Comparison of ENCODE assay signal across 23 cellular contexts in genomic region chr9:69014013-69014412, GRCh38. TPM values are rescaled to one million over a fixed set of nuclear protein-coding genes. Genes with fewer than 3 reads are reported as not detected.
DNase-seq lines count a peak whose midpoint lies in the region; ATAC-seq and TF ChIP-seq lines count a peak whose summit lies in the region.
"Had no signal": no experiment of that assay in that cellular context is flagged by ENCODE, and none has a peak within 500 bp of the region (broad histone marks: within the 10 kb centered on the region; RNA-seq: fewer than 3 reads in every experiment).

Gene PRKACG, minus strand, starts transcription at chr9:69014113. Its CDS starts 21 bp downstream, at chr9:69014092.

- peak within 1 kb of the TSS in 3 of 10 experiments; percentile 3 to 33 (median 24); a peak in 3 of 20 replicates for H3K4me3 ChIP-seq in BLaER1 treated with 17β-estradiol and CSF1 and Interleukin-3, amounts not matched to agents 10 nM and 100 nM
- H3K4me3 ChIP-seq in mesenchymal stem cell (ENCODE audit: insufficient read depth in 1 of 2, low read depth in 1 of 2, low read length in 2 of 2): no peak within 1 kb of the TSS
- H3K4me3 ChIP-seq: GM23338 had no signal

- H4K91ac ChIP-seq in mesenchymal stem cell (ENCODE audit: low read length): no peak within 1 kb of the TSS

- H3K36me3 Mint-ChIP-seq in activated CD4-positive, alpha-beta memory T cell treated with anti-CD3 and anti-CD28 coated beads, Interleukin-2, amount 10 ng/mL, durations not matched to agents 7 days and 5 days (ENCODE audit: low read depth): no peaks in the 10 kb centered on the region
- no peaks in the 10 kb centered on the region for H3K36me3 Mint-ChIP-seq in activated CD4-positive, alpha-beta memory T cell treated with anti-CD3 and anti-CD28 coated beads for 36 hours
- H3K36me3 Mint-ChIP-seq in dendritic cell treated with granulocyte-macrophage colony-stimulating factor and Interleukin-4, amounts not matched to agents 40 ng/mL and 50 ng/mL, for 4 days (ENCODE audit: low read depth): no peaks in the 10 kb centered on the region
- H3K36me3 Mint-ChIP-seq in nephron progenitor cell (ENCODE audit: low read depth): no peaks in the 10 kb centered on the region
- H3K36me3 Mint-ChIP-seq: CD4-positive, alpha-beta memory T cell had no signal

- H2BK5ac ChIP-seq in mesenchymal stem cell (ENCODE audit: low read depth, low read length, poor library complexity, severe bottlenecking): no peak within 1 kb of the TSS

- no peak within 1 kb of the TSS for H2AK5ac ChIP-seq in mesenchymal stem cell (ENCODE audit: low read length, severe bottlenecking)

- no peaks in the 10 kb centered on the region for H3K27me3 ChIP-seq in BLaER1 treated with 17β-estradiol and CSF1 and Interleukin-3, amounts not matched to agents 10 nM and 100 nM
- peaks cover 10 to 21% of the 10 kb centered on the region in 2 experiments for H3K27me3 ChIP-seq in mesenchymal stem cell (ENCODE audit: control insufficient read depth in 1 of 2, insufficient read depth in 1 of 2, low read length in 2 of 2)

- H3K4me3 Mint-ChIP-seq in activated CD4-positive, alpha-beta memory T cell treated with anti-CD3 and anti-CD28 coated beads, Interleukin-2, amount 10 ng/mL, durations not matched to agents 7 days and 5 days: peak within 1 kb of the TSS; percentile 40
- H3K4me3 Mint-ChIP-seq in activated CD4-positive, alpha-beta memory T cell treated with anti-CD3 and anti-CD28 coated beads for 36 hours: no peak within 1 kb of the TSS
- H3K4me3 Mint-ChIP-seq in dendritic cell treated with granulocyte-macrophage colony-stimulating factor and Interleukin-4, amounts not matched to agents 40 ng/mL and 50 ng/mL, for 4 days: peak within 1 kb of the TSS; percentile 33
- H3K4me3 Mint-ChIP-seq in nephron progenitor cell: no peak within 1 kb of the TSS
- H3K4me3 Mint-ChIP-seq: GM23338 had no signal

- intact Hi-C loops in activated CD4-positive, alpha-beta memory T cell treated with anti-CD3 and anti-CD28 coated beads for 36 hours (cut with micrococcal nuclease): no loop called here
- intact Hi-C loops in dendritic cell treated with granulocyte-macrophage colony-stimulating factor and Interleukin-4, amounts not matched to agents 40 ng/mL and 50 ng/mL, for 4 days (cut with micrococcal nuclease): no loop called here
- intact Hi-C loops in left colon (cut with DNase I, micrococcal nuclease): no loop called here

- no peak within 1 kb of the TSS for H4K8ac ChIP-seq in mesenchymal stem cell (ENCODE audit: low read length)

- no peak within 1 kb of the TSS for H3K14ac ChIP-seq in mesenchymal stem cell (ENCODE audit: low read length in 2 of 2)

- POLR2A ChIA-PET in activated CD4-positive, alpha-beta memory T cell treated with anti-CD3 and anti-CD28 coated beads, Interleukin-2, amount 10 ng/mL, durations not matched to agents 7 days and 5 days (lab: Charles Lee): interaction anchor here (1.6 kb wide), 1 partner anchor 10 kb away, joined by 4 read pairs; no protein-coding TSS in a partner anchor
- POLR2A ChIA-PET in activated CD4-positive, alpha-beta memory T cell treated with anti-CD3 and anti-CD28 coated beads for 36 hours (lab: Charles Lee): no interaction called here

- no peak within 1 kb of the TSS for H2AFZ ChIP-seq in mesenchymal stem cell (ENCODE audit: low read depth, low read length)

- CTCF ChIA-PET in activated CD4-positive, alpha-beta memory T cell treated with anti-CD3 and anti-CD28 coated beads, Interleukin-2, amount 10 ng/mL, durations not matched to agents 7 days and 5 days (lab: Charles Lee): interaction anchor here (1.6 to 2.5 kb wide), 2 partner anchors 10 to 18 kb away, joined by 6 read pairs; no protein-coding TSS in a partner anchor
- CTCF ChIA-PET in activated CD4-positive, alpha-beta memory T cell treated with anti-CD3 and anti-CD28 coated beads for 36 hours (lab: Charles Lee): no interaction called here

- no peak within 1 kb of the TSS for H3K18ac ChIP-seq in mesenchymal stem cell (ENCODE audit: low read depth in 1 of 2, low read length in 2 of 2)

- H3K9me3 ChIP-seq in BLaER1 treated with 17β-estradiol and CSF1 and Interleukin-3, amounts not matched to agents 10 nM and 100 nM (replicated peaks in 1 of 11): peaks cover 0 to 10% (median 8%) of the 10 kb centered on the region in 11 experiments; a peak in 12 of 22 replicates
- H3K9me3 ChIP-seq in mesenchymal stem cell (ENCODE audit: control insufficient read depth, low read length): no peaks in the 10 kb centered on the region
- H3K9me3 ChIP-seq: Caco-2 had no signal

- H3K9ac ChIP-seq in BLaER1 treated with 17β-estradiol and CSF1 and Interleukin-3, amounts not matched to agents 10 nM and 100 nM: no peak within 1 kb of the TSS
- H3K9ac ChIP-seq in mesenchymal stem cell (ENCODE audit: low read length): no peak within 1 kb of the TSS

- H3K4ac ChIP-seq in mesenchymal stem cell (ENCODE audit: low read depth in 1 of 2, low read length in 2 of 2): no peak within 1 kb of the TSS

- H2BK12ac ChIP-seq in mesenchymal stem cell (ENCODE audit: low read length in 2 of 2): no peak within 1 kb of the TSS

- DNase-seq in activated CD4-positive, alpha-beta memory T cell treated with anti-CD3 and anti-CD28 coated beads, Interleukin-2, amount 10 ng/mL, durations not matched to agents 7 days and 5 days: no peak
- no peak for DNase-seq in activated CD4-positive, alpha-beta memory T cell treated with anti-CD3 and anti-CD28 coated beads for 36 hours
- DNase-seq in nephron progenitor cell (no peak), left colon (no peak), mesenchymal stem cell (no peak)
- DNase-seq: Caco-2; CD4-positive, alpha-beta memory T cell; DMS 273 treated with DMSO at 0.1 percent for 48 hours; DND-41; HCEC 1CT; KG1; NCI-H1092 treated with DMSO at 0.1 percent for 48 hours; NCI-H1436 treated with DMSO at 0.1 percent for 48 hours; NCI-H2029 treated with DMSO at 0.1 percent for 48 hours; NCI-H226; NCI-H510A treated with DMSO at 0.1 percent for 48 hours; NCI-H748 treated with DMSO at 0.1 percent for 48 hours; SHP77 treated with DMSO at 0.1 percent for 48 hours had no signal

- H2BK120ac ChIP-seq in mesenchymal stem cell (ENCODE audit: low read depth, low read length): no peak within 1 kb of the TSS

- H3K36me3 ChIP-seq in BLaER1 treated with 17β-estradiol and CSF1 and Interleukin-3, amounts not matched to agents 10 nM and 100 nM: no peaks in the 10 kb centered on the region
- no peaks in the 10 kb centered on the region for H3K36me3 ChIP-seq in mesenchymal stem cell (ENCODE audit: control insufficient read depth in 1 of 2, insufficient read depth in 2 of 2, low read depth in 1 of 2, low read length in 2 of 2)

- ATAC-seq in left colon: no peak
- ATAC-seq in HG03025 (IDR thresholded peaks at IDR 0.05; ENCODE audit: low FRiP score, unreplicated experiment): no peak
- ATAC-seq: GM23338 had no signal

- peak within 1 kb of the TSS; percentile 23 for H3K27ac Mint-ChIP-seq in activated CD4-positive, alpha-beta memory T cell treated with anti-CD3 and anti-CD28 coated beads, Interleukin-2, amount 10 ng/mL, durations not matched to agents 7 days and 5 days
- H3K27ac Mint-ChIP-seq in activated CD4-positive, alpha-beta memory T cell treated with anti-CD3 and anti-CD28 coated beads for 36 hours: no peak within 1 kb of the TSS
- H3K27ac Mint-ChIP-seq in dendritic cell treated with granulocyte-macrophage colony-stimulating factor and Interleukin-4, amounts not matched to agents 40 ng/mL and 50 ng/mL, for 4 days: peak within 1 kb of the TSS; percentile 64
- H3K27ac Mint-ChIP-seq in nephron progenitor cell: peak within 1 kb of the TSS; percentile 36
- H3K27ac Mint-ChIP-seq: GM23338 had no signal

- WGBS in mesenchymal stem cell: 98% methylated on average over 20 of the region's 29 CpGs

- no peaks in the 10 kb centered on the region for H3K79me1 ChIP-seq in mesenchymal stem cell (replicated peaks; ENCODE audit: low read length, poor library complexity, severe bottlenecking)

- H3K23ac ChIP-seq in mesenchymal stem cell (ENCODE audit: low read length in 2 of 2): no peak within 1 kb of the TSS

- H3K27me3 Mint-ChIP-seq in activated CD4-positive, alpha-beta memory T cell treated with anti-CD3 and anti-CD28 coated beads, Interleukin-2, amount 10 ng/mL, durations not matched to agents 7 days and 5 days: peaks cover 45% of the 10 kb centered on the region
- peaks cover 7% of the 10 kb centered on the region for H3K27me3 Mint-ChIP-seq in activated CD4-positive, alpha-beta memory T cell treated with anti-CD3 and anti-CD28 coated beads for 36 hours
- peaks cover 5% of the 10 kb centered on the region for H3K27me3 Mint-ChIP-seq in dendritic cell treated with granulocyte-macrophage colony-stimulating factor and Interleukin-4, amounts not matched to agents 40 ng/mL and 50 ng/mL, for 4 days
- H3K27me3 Mint-ChIP-seq in nephron progenitor cell (ENCODE audit: low read depth, poor library complexity): peaks cover 8% of the 10 kb centered on the region

- no peak within 1 kb of the TSS for H2BK15ac ChIP-seq in mesenchymal stem cell (ENCODE audit: low read depth, poor library complexity, severe bottlenecking)

- TF ChIP-seq CTCF in nephron progenitor cell (IDR thresholded peaks at IDR 0.05): no peak

- no peaks in the 10 kb centered on the region for H3K9me3 Mint-ChIP-seq in activated CD4-positive, alpha-beta memory T cell treated with anti-CD3 and anti-CD28 coated beads, Interleukin-2, amount 10 ng/mL, durations not matched to agents 7 days and 5 days
- no peaks in the 10 kb centered on the region for H3K9me3 Mint-ChIP-seq in activated CD4-positive, alpha-beta memory T cell treated with anti-CD3 and anti-CD28 coated beads for 36 hours
- no peaks in the 10 kb centered on the region for H3K9me3 Mint-ChIP-seq in dendritic cell treated with granulocyte-macrophage colony-stimulating factor and Interleukin-4, amounts not matched to agents 40 ng/mL and 50 ng/mL, for 4 days
- peaks cover 4% of the 10 kb centered on the region for H3K9me3 Mint-ChIP-seq in nephron progenitor cell
- H3K9me3 Mint-ChIP-seq: GM23338 had no signal

- H4K20me1 ChIP-seq in BLaER1 treated with 17β-estradiol and CSF1 and Interleukin-3, amounts not matched to agents 10 nM and 100 nM: no peaks in the 10 kb centered on the region

- peaks cover 14 to 46% (median 39%) of the 10 kb centered on the region in 10 experiments for H3K4me1 ChIP-seq in BLaER1 treated with 17β-estradiol and CSF1 and Interleukin-3, amounts not matched to agents 10 nM and 100 nM
- H3K4me1 ChIP-seq in mesenchymal stem cell (ENCODE audit: control insufficient read depth, insufficient read depth, low read depth, low read length): no peaks in the 10 kb centered on the region
- H3K4me1 ChIP-seq: Caco-2 had no signal

- no peak within 1 kb of the TSS for H3K27ac ChIP-seq in BLaER1 treated with 17β-estradiol and CSF1 and Interleukin-3, amounts not matched to agents 10 nM and 100 nM
- no peak within 1 kb of the TSS for H3K27ac ChIP-seq in mesenchymal stem cell (ENCODE audit: low read length, poor library complexity, severe bottlenecking)
- H3K27ac ChIP-seq: RWPE1 had no signal

- H3K4me2 ChIP-seq in BLaER1 treated with 17β-estradiol and CSF1 and Interleukin-3, amounts not matched to agents 10 nM and 100 nM: peak within 1 kb of the TSS; percentile 55 to 87 (median 74)
- H3K4me2 ChIP-seq in mesenchymal stem cell (ENCODE audit: low read length, poor library complexity, severe bottlenecking): no peak within 1 kb of the TSS
- H3K4me2 ChIP-seq: GM23338 had no signal

- peaks cover 36% of the 10 kb centered on the region for H3K4me1 Mint-ChIP-seq in activated CD4-positive, alpha-beta memory T cell treated with anti-CD3 and anti-CD28 coated beads, Interleukin-2, amount 10 ng/mL, durations not matched to agents 7 days and 5 days
- peaks cover 13% of the 10 kb centered on the region for H3K4me1 Mint-ChIP-seq in activated CD4-positive, alpha-beta memory T cell treated with anti-CD3 and anti-CD28 coated beads for 36 hours (ENCODE audit: low read depth)
- H3K4me1 Mint-ChIP-seq in dendritic cell treated with granulocyte-macrophage colony-stimulating factor and Interleukin-4, amounts not matched to agents 40 ng/mL and 50 ng/mL, for 4 days (ENCODE audit: low read depth): peaks cover 39% of the 10 kb centered on the region
- peaks cover 13% of the 10 kb centered on the region for H3K4me1 Mint-ChIP-seq in nephron progenitor cell

RNA-seq across cellular contexts. Expression of gene PRKACG, which starts in this region (rescaled TPM):
- total RNA-seq in activated CD4-positive, alpha-beta memory T cell treated with anti-CD3 and anti-CD28 coated beads, Interleukin-2, amount 10 ng/mL, durations not matched to agents 7 days and 5 days: not detected
- not detected for total RNA-seq in activated CD4-positive, alpha-beta memory T cell treated with anti-CD3 and anti-CD28 coated beads for 36 hours
- total RNA-seq in left colon: not detected
- not detected for polyA plus RNA-seq in mesenchymal stem cell (2013, experiment 1 of 2)
- not detected for polyA plus RNA-seq in mesenchymal stem cell (2013, experiment 2 of 2)
- total RNA-seq: Caco-2; CD4-positive, alpha-beta memory T cell; GM23338 had no signal
- polyA plus RNA-seq: CD4-positive, alpha-beta memory T cell; GM23338 had no signal

Comparison
In these comparisons a context has a peak if more than half of its experiments do, and no peak if none do; other contexts are left out.
1. H3K4me3 Mint-ChIP-seq: peak in activated CD4-positive, alpha-beta memory T cell treated with anti-CD3 and anti-CD28 coated beads, Interleukin-2, amount 10 ng/mL, durations not matched to agents 7 days and 5 days (single experiment) and dendritic cell treated with granulocyte-macrophage colony-stimulating factor and Interleukin-4, amounts not matched to agents 40 ng/mL and 50 ng/mL, for 4 days (single experiment); none in activated CD4-positive, alpha-beta memory T cell treated with anti-CD3 and anti-CD28 coated beads for 36 hours (single experiment) and nephron progenitor cell (single experiment).